ENCODE assay signal across 23 cellular contexts in the genomic region with DNA sequence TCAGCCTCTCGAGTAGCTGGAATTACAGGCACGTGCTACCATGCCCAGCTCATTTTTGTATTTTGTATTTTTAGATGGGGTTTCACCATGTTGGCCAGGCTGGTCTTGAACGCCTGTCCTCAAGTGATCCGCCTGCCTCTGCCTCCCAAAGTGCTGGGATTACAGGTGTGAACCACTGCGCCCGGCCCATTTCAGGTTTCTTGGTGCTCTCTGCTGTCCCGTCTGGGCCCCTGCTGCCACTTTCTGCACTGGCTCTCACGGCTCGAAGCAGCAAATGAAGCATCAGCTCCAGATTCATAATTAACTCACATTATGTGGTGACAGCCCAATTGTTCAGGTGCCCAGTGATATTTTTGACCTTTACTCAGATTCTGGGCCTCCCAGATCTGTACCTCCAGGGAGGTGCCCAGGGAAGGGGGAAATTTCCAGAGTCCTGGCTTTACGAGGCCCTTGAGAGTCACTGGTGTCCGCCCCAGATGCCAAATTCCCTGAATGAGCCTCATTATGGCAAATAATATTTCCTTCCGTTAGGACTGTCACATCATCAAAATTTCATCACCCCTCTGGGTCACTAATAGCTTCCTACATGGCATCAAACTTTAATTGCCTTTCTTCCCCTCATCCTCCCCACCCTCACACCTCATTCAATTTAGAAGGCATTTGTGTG. TPM values are rescaled to one million over a fixed set of nuclear protein-coding genes. Genes with fewer than 3 reads are reported as not detected.
DNase-seq lines count a peak whose midpoint lies in the region; ATAC-seq, FAIRE-seq and TF ChIP-seq lines count a peak whose summit lies in the region.
"Had no signal": no experiment of that assay in that cellular context is flagged by ENCODE, and none has a peak within 500 bp of the region (broad histone marks: within the 10 kb centered on the region; RNA-seq: fewer than 3 reads in every experiment).

No MANE protein-coding gene starts in this region.

- H3K4me3 Mint-ChIP-seq in chondrocyte (ENCODE audit: unreplicated experiment) = no peak overlapping the region
- H3K4me3 Mint-ChIP-seq: HFFc6 had no signal

- H3K27ac Mint-ChIP-seq in chondrocyte (ENCODE audit: unreplicated experiment) = no peak overlapping the region
- H3K27ac Mint-ChIP-seq: HFFc6 had no signal

- CTCF ChIA-PET in A549 (lab: Yijun Ruan, JAX) = interaction anchor here (1.1 to 3.9 kb wide), 6 partner anchors 8 to 898 kb away, joined by 3 to 27 read pairs (median 6); a partner anchor contains a TSS

- DNase-seq in NCI-H748 (lab: John Stamatoyannopoulos, UW; ENCODE audit: unreplicated experiment) (peak; percentile 17), NCI-H748 treated with DMSO at 0.1 percent for 48 hours (lab: John Stamatoyannopoulos, UW) (no peak), A549 (ENCODE audit: low read depth in 1 of 2, low spot score in 1 of 2) (no peak), chondrocyte (ENCODE audit: low spot score) (peak; percentile 53), posterior vena cava (ENCODE audit: low spot score) (peak; percentile 67), ureter (ENCODE audit: low spot score) (no peak), NCI-H69 (lab: John Stamatoyannopoulos, UW) (no peak)
- DNase-seq in stimulated activated naive CD4-positive, alpha-beta T cell treated with Interleukin-2 at 50 U/mL for 16 hours (lab: John Stamatoyannopoulos, UW) = no peak
- DNase-seq: AML-193, EL, GF-D8, H7, HFFc6, Karpas-422, NCI-H187, NCI-H446, NCI-H526 treated with DMSO at 0.1 percent for 48 hours, Peyer's patch had no signal

- no peaks in the 10 kb centered on the region for H3K9me3 Mint-ChIP-seq in chondrocyte (ENCODE audit: low read depth)

- no peaks in the 10 kb centered on the region for H3K36me3 Mint-ChIP-seq in chondrocyte (ENCODE audit: low read depth)

- H3K27ac ChIP-seq in A549 = no peak overlapping the region
- H3K27ac ChIP-seq: 22Rv1, C4-2B, Peyer's patch, SJSA1 had no signal

- POLR2A ChIA-PET in A549 (lab: Yijun Ruan, JAX) = no interaction called here

- ATAC-seq in A549 = no peak

- no peaks in the 10 kb centered on the region for H3K9me3 ChIP-seq in A549
- H3K9me3 ChIP-seq: Peyer's patch, SJSA1 had no signal

- TF ChIP-seq CTCF in A549 (IDR thresholded peaks at IDR 0.05) = no peak
- TF ChIP-seq CTCF in chondrocyte (IDR thresholded peaks at IDR 0.05) = no peak

- H3K4me2 ChIP-seq in A549 = no peak overlapping the region

- TF ChIP-seq POLR2A in A549 (IDR thresholded peaks at IDR 0.05; ENCODE audit: low read length) = no peak

- TF ChIP-seq EP300 in A549 (IDR thresholded peaks at IDR 0.05) = no peak

- no peak overlapping the region for H3K4me3 ChIP-seq in A549
- H3K4me3 ChIP-seq: Peyer's patch, SJSA1 had no signal

- H3K4me1 ChIP-seq in A549 = no peaks in the 10 kb centered on the region
- H3K4me1 ChIP-seq: Peyer's patch, SJSA1 had no signal

- no peaks in the 10 kb centered on the region for H3K27me3 Mint-ChIP-seq in chondrocyte (ENCODE audit: low read depth)

- intact Hi-C loops in posterior vena cava (cut with DNase I) = no loop called here

- TF ChIP-seq RAD21 in A549 (conservative IDR thresholded peaks at IDR 0.05 in 1 of 2, IDR thresholded peaks at IDR 0.05 in 1 of 2) = no peak

- no peak for FAIRE-seq in A549 (lab: Jason Lieb, UNC)
- FAIRE-seq: D721Med had no signal

- WGBS in A549 (ENCODE audit: missing lambda C conversion rate) = 73% methylated on average over 12 of the region's 12 CpGs

- H3K4me1 Mint-ChIP-seq in chondrocyte (ENCODE audit: low read depth) = peaks cover 28% of the 10 kb centered on the region

TF ChIP-seq in A549, 52 proteins besides CTCF, POLR2A, EP300 and RAD21:
- no peak for TF ChIP-seq EHF (CRISPR knock-in tag; IDR thresholded peaks at IDR 0.05)
- TF ChIP-seq FOSB (CRISPR knock-in tag; IDR thresholded peaks at IDR 0.05) = no peak
- peak; percentile 17 for TF ChIP-seq MAFK (IDR thresholded peaks at IDR 0.05; ENCODE audit: partially characterized antibody)
- TF ChIP-seq, protein P1, sequence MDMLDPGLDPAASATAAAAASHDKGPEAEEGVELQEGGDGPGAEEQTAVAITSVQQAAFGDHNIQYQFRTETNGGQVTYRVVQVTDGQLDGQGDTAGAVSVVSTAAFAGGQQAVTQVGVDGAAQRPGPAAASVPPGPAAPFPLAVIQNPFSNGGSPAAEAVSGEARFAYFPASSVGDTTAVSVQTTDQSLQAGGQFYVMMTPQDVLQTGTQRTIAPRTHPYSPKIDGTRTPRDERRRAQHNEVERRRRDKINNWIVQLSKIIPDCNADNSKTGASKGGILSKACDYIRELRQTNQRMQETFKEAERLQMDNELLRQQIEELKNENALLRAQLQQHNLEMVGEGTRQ (IDR thresholded peaks at IDR 0.05) = no peak

RNA-seq across cellular contexts. Expression of a gene that starts 9.0 kb away (rescaled TPM):
- polyA plus RNA-seq in A549 (2011; rRNA removed) = 0.57 and 1.0 TPM in 2 replicates
- 0.25 and 0.27 TPM in 2 replicates for polyA plus RNA-seq in A549 (2012; cell fraction: cytosol; rRNA removed)
- 0.43 and 0.62 TPM in 2 replicates for polyA plus RNA-seq in A549 (2012; cell fraction: nucleus; rRNA removed)
- 0.36 to 0.45 TPM (median 0.44 TPM) in 3 replicates for polyA plus RNA-seq in A549 (2017; fragmentation: RNase III; extraction: RNeasy Plus Mini Kit Qiagen cat#74134 plus additional on column Dnase treatment)
- polyA minus RNA-seq in A549 (2011; rRNA and poly(A)+ RNA removed) = 1.7 and 3.0 TPM in 2 replicates
- total RNA-seq in chondrocyte = 15.8 to 38.5 TPM (median 16.2 TPM) in 3 replicates
- total RNA-seq in posterior vena cava = 1 to 10 TPM; 1.4 to 1.7 TPM
- 3.4 TPM for total RNA-seq in ureter
- total RNA-seq: MCF 10A had no signal

Comparison
In these comparisons a context has a peak if more than half of its experiments do, and no peak if none do; other contexts are left out.
1. DNase-seq: peak in NCI-H748 (single experiment), chondrocyte (single experiment) and posterior vena cava (single experiment); none in NCI-H748 treated with DMSO at 0.1 percent for 48 hours (single experiment), A549 (0 of 2), stimulated activated naive CD4-positive, alpha-beta T cell treated with Interleukin-2 at 50 U/mL for 16 hours (single experiment), ureter (single experiment) and NCI-H69 (single experiment).